22 cellular contexts compared by ENCODE assay signal in genomic region chr3:155441506-155441905, GRCh38.
DNase-seq lines count a peak whose midpoint lies in the region; ATAC-seq, FAIRE-seq and TF ChIP-seq lines count a peak whose summit lies in the region.
"Had no signal": no experiment of that assay in that cellular context is flagged by ENCODE, and none has a peak within 500 bp of the region (broad histone marks: within the 10 kb centered on the region; RNA-seq: fewer than 3 reads in every experiment).

No MANE protein-coding gene starts in this region.

- H3K4me2 ChIP-seq in A549 (peak overlapping the region; percentile 21; the same call in 2 of the 3 replicates), mesenchymal stem cell (ENCODE audit: low read length, poor library complexity, severe bottlenecking) (no peak overlapping the region)
- H3K4me2 ChIP-seq: GM23338 had no signal

- H3K79me1 ChIP-seq in mesenchymal stem cell (replicated peaks; ENCODE audit: low read length, poor library complexity, severe bottlenecking): no peaks in the 10 kb centered on the region

- no peak overlapping the region for H2AK5ac ChIP-seq in mesenchymal stem cell (ENCODE audit: low read length, severe bottlenecking)

- H4K91ac ChIP-seq in mesenchymal stem cell (ENCODE audit: low read length): no peak overlapping the region

- POLR2A ChIA-PET in A549 (lab: Yijun Ruan, JAX): no interaction called here

- H2BK12ac ChIP-seq in mesenchymal stem cell (ENCODE audit: low read length in 2 of 2): no peak overlapping the region

- H3K9me3 ChIP-seq in A549: no peaks in the 10 kb centered on the region
- no peaks in the 10 kb centered on the region for H3K9me3 ChIP-seq in mesenchymal stem cell (ENCODE audit: control insufficient read depth, low read length)
- H3K9me3 ChIP-seq in thyroid gland: no peaks in the 10 kb centered on the region
- H3K9me3 ChIP-seq: BE2C had no signal

- CTCF ChIA-PET in A549 (lab: Yijun Ruan, JAX): interaction anchor here (1.7 kb wide), 1 partner anchor 261 kb away, joined by 5 read pairs; no protein-coding TSS in a partner anchor

- ATAC-seq in A549: no peak
- no peak for ATAC-seq in HG02759 (IDR thresholded peaks at IDR 0.05; ENCODE audit: unreplicated experiment)
- ATAC-seq: GM12878, GM23338, HepG2 had no signal

- H3K27ac ChIP-seq in A549 (no peak overlapping the region), mesenchymal stem cell (ENCODE audit: low read length, poor library complexity, severe bottlenecking) (peak overlapping the region; percentile 94), thyroid gland (no peak overlapping the region)
- H3K27ac ChIP-seq: 22Rv1 had no signal

- intact Hi-C loops in thyroid gland (cut with DNase I): no loop called here

- no peak overlapping the region for H3K14ac ChIP-seq in mesenchymal stem cell (ENCODE audit: low read length in 2 of 2)

- H2AFZ ChIP-seq in mesenchymal stem cell (ENCODE audit: low read depth, low read length): no peak overlapping the region
- H2AFZ ChIP-seq: GM23338 had no signal

- H3K4ac ChIP-seq in mesenchymal stem cell (ENCODE audit: low read depth in 1 of 2, low read length in 2 of 2): no peak overlapping the region

- DNase-seq in A549 (ENCODE audit: low read depth in 1 of 2, low spot score in 1 of 2) (no peak), kidney epithelial cell (ENCODE audit: low read depth) (peak; percentile 21), mesenchymal stem cell (no peak), retinal pigment epithelial cell (ENCODE audit: low read depth) (peak; percentile 69), NCI-H774 (lab: John Stamatoyannopoulos, UW) (no peak), thyroid gland (no peak)
- no peak for DNase-seq in activated CD4-positive, alpha-beta T cell treated with anti-CD3 and anti-CD28 coated beads, Interleukin-2, amount 50 U/mL, for 48 hours
- DNase-seq: BE2C; CD4-positive, CD25-positive, alpha-beta regulatory T cell; CD8-positive, alpha-beta memory T cell; COR-L47; DMS 273 treated with DMSO at 0.1 percent for 48 hours; DMS53; DND-41; EL had no signal

- WGBS in A549 (ENCODE audit: missing lambda C conversion rate): 93% methylated on average over 1 of the region's 1 CpG
- WGBS in mesenchymal stem cell: 100% methylated on average over 1 of the region's 1 CpG
- WGBS in thyroid gland, 2 donors: 92 to 93% methylated on average over 1 of the region's 1 CpG

- H3K27me3 ChIP-seq in kidney epithelial cell (ENCODE audit: control insufficient read depth, insufficient read depth, low read length) (no peaks in the 10 kb centered on the region), mesenchymal stem cell (ENCODE audit: control insufficient read depth in 1 of 2, insufficient read depth in 1 of 2, low read length in 2 of 2) (no peaks in the 10 kb centered on the region), thyroid gland (no peaks in the 10 kb centered on the region)
- H3K27me3 ChIP-seq: BE2C had no signal

- peak; percentile 13 for FAIRE-seq in A549 (lab: Jason Lieb, UNC)
- FAIRE-seq: GM12878, GM18507, H54, HepG2 had no signal

- no peak overlapping the region for H4K8ac ChIP-seq in mesenchymal stem cell (ENCODE audit: low read length)

- peaks cover 8% of the 10 kb centered on the region; the same call in 2 of the 3 replicates for H3K4me1 ChIP-seq in A549
- H3K4me1 ChIP-seq in mesenchymal stem cell (ENCODE audit: control insufficient read depth, insufficient read depth, low read depth, low read length): no peaks in the 10 kb centered on the region
- no peaks in the 10 kb centered on the region for H3K4me1 ChIP-seq in thyroid gland
- H3K4me1 ChIP-seq: BE2C had no signal

- H3K9ac ChIP-seq in mesenchymal stem cell (ENCODE audit: low read length): no peak overlapping the region

- H2BK5ac ChIP-seq in mesenchymal stem cell (ENCODE audit: low read depth, low read length, poor library complexity, severe bottlenecking): peak overlapping the region; percentile 44

- H3K4me3 ChIP-seq in A549 (no peak overlapping the region), kidney epithelial cell (ENCODE audit: low read depth, low read length) (no peak overlapping the region), mesenchymal stem cell (ENCODE audit: insufficient read depth in 1 of 2, low read depth in 1 of 2, low read length in 2 of 2) (no peak overlapping the region), retinal pigment epithelial cell (ENCODE audit: low read length) (no peak overlapping the region), thyroid gland (replicated peaks in 1 of 3) (no peak overlapping the region)
- H3K4me3 ChIP-seq: GM12878, GM23338 had no signal

- no peak for TF ChIP-seq EP300 in A549 (IDR thresholded peaks at IDR 0.05)

- TF ChIP-seq POLR2A in A549 (IDR thresholded peaks at IDR 0.05; ENCODE audit: low read length) (no peak), thyroid gland (IDR thresholded peaks at IDR 0.05) (no peak)

- TF ChIP-seq CTCF in A549 (IDR thresholded peaks at IDR 0.05) (no peak), kidney epithelial cell (IDR thresholded peaks at IDR 0.05; ENCODE audit: insufficient read depth, low read length, poor library complexity, severe bottlenecking) (no peak), retinal pigment epithelial cell (conservative IDR thresholded peaks at IDR 0.05; ENCODE audit: low read depth, low read length) (no peak), thyroid gland (IDR thresholded peaks at IDR 0.05) (no peak)

- no peak overlapping the region for H2BK15ac ChIP-seq in mesenchymal stem cell (ENCODE audit: low read depth, poor library complexity, severe bottlenecking)

- no peaks in the 10 kb centered on the region for H3K36me3 ChIP-seq in kidney epithelial cell (ENCODE audit: control insufficient read depth, insufficient read depth, low read length)
- H3K36me3 ChIP-seq in mesenchymal stem cell (ENCODE audit: control insufficient read depth in 1 of 2, insufficient read depth in 2 of 2, low read depth in 1 of 2, low read length in 2 of 2): no peaks in the 10 kb centered on the region
- no peaks in the 10 kb centered on the region for H3K36me3 ChIP-seq in thyroid gland
- H3K36me3 ChIP-seq: BE2C had no signal

- TF ChIP-seq RAD21 in A549 (conservative IDR thresholded peaks at IDR 0.05 in 1 of 2, IDR thresholded peaks at IDR 0.05 in 1 of 2): no peak

- no peak overlapping the region for H3K23ac ChIP-seq in mesenchymal stem cell (ENCODE audit: low read length in 2 of 2)

- H3K18ac ChIP-seq in mesenchymal stem cell (ENCODE audit: low read depth in 1 of 2, low read length in 2 of 2): no peak overlapping the region

- no peak overlapping the region for H2BK120ac ChIP-seq in mesenchymal stem cell (ENCODE audit: low read depth, low read length)

TF ChIP-seq in A549, 52 proteins besides CTCF, POLR2A, EP300 and RAD21:
- TF ChIP-seq ZFP36 (IDR thresholded peaks at IDR 0.05; ENCODE audit: borderline replicate concordance, partially characterized antibody): no peak
- no peak for TF ChIP-seq KDM5A (IDR thresholded peaks at IDR 0.05)
- no peak for TF ChIP-seq PHF8 (IDR thresholded peaks at IDR 0.05; ENCODE audit: borderline replicate concordance, low read depth)
- no peak for TF ChIP-seq RCOR1 (IDR thresholded peaks at IDR 0.05; ENCODE audit: low read depth, low read length)

Comparison
In these comparisons a context has a peak if more than half of its experiments do, and no peak if none do; other contexts are left out.
1. DNase-seq: peak in kidney epithelial cell (single experiment) and retinal pigment epithelial cell (single experiment); none in A549 (0 of 2), mesenchymal stem cell (single experiment), NCI-H774 (single experiment), activated CD4-positive, alpha-beta T cell treated with anti-CD3 and anti-CD28 coated beads, Interleukin-2, amount 50 U/mL, for 48 hours (0 of 2) and thyroid gland (0 of 2).